ENCODE assay signal across 15 cellular contexts in the genomic region with DNA sequence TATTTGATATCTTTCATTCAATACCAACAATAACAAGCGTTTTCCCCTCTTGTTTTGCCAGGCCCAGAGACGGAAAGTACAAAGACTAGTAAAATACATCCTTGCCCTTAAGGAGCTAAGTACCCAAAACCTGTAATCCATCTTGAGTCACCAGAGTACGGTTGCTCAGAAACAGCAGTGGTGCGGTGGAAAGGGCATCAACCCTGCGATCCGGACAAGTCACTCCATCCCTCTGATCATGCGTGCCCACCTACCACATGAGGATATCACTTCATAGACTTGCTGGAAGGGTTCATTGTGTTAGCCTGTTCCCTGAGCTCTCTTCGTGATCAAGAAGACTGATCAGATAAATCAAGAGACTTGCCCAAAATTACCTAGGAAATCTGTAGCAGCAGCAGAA. TPM values are rescaled to one million over a fixed set of nuclear protein-coding genes. Genes with fewer than 3 reads are reported as not detected.
DNase-seq lines count a peak whose midpoint lies in the region; ATAC-seq and TF ChIP-seq lines count a peak whose summit lies in the region.
"Had no signal": no experiment of that assay in that cellular context is flagged by ENCODE, and none has a peak within 500 bp of the region (broad histone marks: within the 10 kb centered on the region; RNA-seq: fewer than 3 reads in every experiment).

No MANE protein-coding gene starts in this region.

- peaks cover 7% of the 10 kb centered on the region for H3K4me1 ChIP-seq in BE2C

- no peaks in the 10 kb centered on the region for H3K27me3 Mint-ChIP-seq in CD4-positive, alpha-beta T cell
- no peaks in the 10 kb centered on the region for H3K27me3 Mint-ChIP-seq in HFFc6 (ENCODE audit: insufficient read depth)
- no peaks in the 10 kb centered on the region for H3K27me3 Mint-ChIP-seq in activated T-helper 1 cell treated with anti-CD3 and anti-CD28 coated beads, Interleukin-12 subunit alpha, Interleukin-12 subunit beta, Interleukin-2, Interleukin-4 antibody, amounts not matched to agents 30 ng/mL and 10 ng/mL and 1 ng/mL, durations not matched to agents 14 hours and 24 hours and 36 hours (ENCODE audit: insufficient read depth)
- H3K27me3 Mint-ChIP-seq in natural killer cell (ENCODE audit: low read depth in 2 of 2) = no peaks in the 10 kb centered on the region

- no peak for ATAC-seq in CD4-positive, alpha-beta T cell (ENCODE audit: poor library complexity)
- ATAC-seq in natural killer cell (no peak), GM18519 (IDR thresholded peaks at IDR 0.05; ENCODE audit: low FRiP score, unreplicated experiment) (no peak), omental fat pad (ENCODE audit: low FRiP score) (no peak), GM21423 (IDR thresholded peaks at IDR 0.05; ENCODE audit: unreplicated experiment) (no peak)
- ATAC-seq: left colon, Panc1 had no signal

- no peak for DNase-seq in CD4-positive, alpha-beta T cell
- DNase-seq in HFFc6 = no peak
- no peak for DNase-seq in activated T-helper 1 cell treated with anti-CD3 and anti-CD28 coated beads, Interleukin-12 subunit alpha, Interleukin-12 subunit beta, Interleukin-2, Interleukin-4 antibody, amounts not matched to agents 30 ng/mL and 10 ng/mL and 1 ng/mL, durations not matched to agents 14 hours and 24 hours and 36 hours (ENCODE audit: low spot score)
- DNase-seq in natural killer cell = no peak
- DNase-seq in omental fat pad (ENCODE audit: low spot score) = no peak
- DNase-seq in BE2C = no peak
- DNase-seq: activated effector memory CD4-positive, alpha-beta T cell treated with Interleukin-2 at 50 U/mL for 16 hours; DMS153; foreskin melanocyte; left colon; NCI-H2029; tibial artery had no signal

- POLR2A ChIA-PET in CD4-positive, alpha-beta T cell (lab: Charles Lee) = interaction anchor here (0.8 to 2.2 kb wide), 2 partner anchors 9 to 20 kb away, joined by 3 to 11 read pairs; a partner anchor contains a TSS

- no peak for TF ChIP-seq CTCF in CD4-positive, alpha-beta T cell (IDR thresholded peaks at IDR 0.05)
- TF ChIP-seq CTCF in HFFc6 (IDR thresholded peaks at IDR 0.05) (no peak), natural killer cell (IDR thresholded peaks at IDR 0.05) (no peak), omental fat pad (IDR thresholded peaks at IDR 0.05) (no peak), BE2C (IDR thresholded peaks at IDR 0.05; ENCODE audit: low read depth, low read length) (no peak)

- H3K4me3 Mint-ChIP-seq in CD4-positive, alpha-beta T cell = peak overlapping the region; percentile 98
- peak overlapping the region; percentile 93 for H3K4me3 Mint-ChIP-seq in HFFc6
- H3K4me3 Mint-ChIP-seq in activated T-helper 1 cell treated with anti-CD3 and anti-CD28 coated beads, Interleukin-12 subunit alpha, Interleukin-12 subunit beta, Interleukin-2, Interleukin-4 antibody, amounts not matched to agents 30 ng/mL and 10 ng/mL and 1 ng/mL, durations not matched to agents 14 hours and 24 hours and 36 hours = peak overlapping the region; percentile 99
- H3K4me3 Mint-ChIP-seq in natural killer cell = peak overlapping the region; percentile 75

- no peaks in the 10 kb centered on the region for H3K27me3 ChIP-seq in CD4-positive, alpha-beta T cell (ENCODE audit: control insufficient read depth, insufficient read depth, low read length)
- no peaks in the 10 kb centered on the region for H3K27me3 ChIP-seq in BE2C
- H3K27me3 ChIP-seq: tibial artery had no signal

- no peak overlapping the region for H3K27ac ChIP-seq in CD4-positive, alpha-beta T cell (ENCODE audit: low read depth, low read length)
- H3K27ac ChIP-seq: tibial artery had no signal

- no peaks in the 10 kb centered on the region for H3K9me3 ChIP-seq in CD4-positive, alpha-beta T cell (ENCODE audit: control insufficient read depth, low read length)
- H3K9me3 ChIP-seq in BE2C = no peaks in the 10 kb centered on the region
- H3K9me3 ChIP-seq: tibial artery had no signal

- H3K36me3 ChIP-seq in BE2C = peaks cover 35% of the 10 kb centered on the region

- no peak overlapping the region for H3K4me3 ChIP-seq in BE2C (ENCODE audit: low read depth, low read length)

- intact Hi-C loops in CD4-positive, alpha-beta T cell (cut with DNase I, micrococcal nuclease) = loop anchor here (2.0 to 5.0 kb wide), 2 partner anchors 34 to 53 kb away; no protein-coding TSS in a partner anchor
- intact Hi-C loops in activated T-helper 1 cell treated with anti-CD3 and anti-CD28 coated beads, Interleukin-12 subunit alpha, Interleukin-12 subunit beta, Interleukin-2, Interleukin-4 antibody, amounts not matched to agents 30 ng/mL and 10 ng/mL and 1 ng/mL, durations not matched to agents 14 hours and 24 hours and 36 hours (cut with micrococcal nuclease) = no loop called here
- intact Hi-C loops in natural killer cell (cut with micrococcal nuclease) = loop anchor here (5.0 kb wide), 2 partner anchors 34 to 139 kb away; no protein-coding TSS in a partner anchor

- H3K9me3 Mint-ChIP-seq in CD4-positive, alpha-beta T cell = no peaks in the 10 kb centered on the region
- H3K9me3 Mint-ChIP-seq in HFFc6 (no peaks in the 10 kb centered on the region), natural killer cell (no peaks in the 10 kb centered on the region)
- H3K9me3 Mint-ChIP-seq in activated T-helper 1 cell treated with anti-CD3 and anti-CD28 coated beads, Interleukin-12 subunit alpha, Interleukin-12 subunit beta, Interleukin-2, Interleukin-4 antibody, amounts not matched to agents 30 ng/mL and 10 ng/mL and 1 ng/mL, durations not matched to agents 14 hours and 24 hours and 36 hours = no peaks in the 10 kb centered on the region

- H3K36me3 Mint-ChIP-seq in CD4-positive, alpha-beta T cell (ENCODE audit: low read depth) = peaks cover 39% of the 10 kb centered on the region
- H3K36me3 Mint-ChIP-seq in HFFc6 (ENCODE audit: low read depth) (peaks cover 38% of the 10 kb centered on the region), natural killer cell (peaks cover 8% of the 10 kb centered on the region)
- peaks cover 57% of the 10 kb centered on the region for H3K36me3 Mint-ChIP-seq in activated T-helper 1 cell treated with anti-CD3 and anti-CD28 coated beads, Interleukin-12 subunit alpha, Interleukin-12 subunit beta, Interleukin-2, Interleukin-4 antibody, amounts not matched to agents 30 ng/mL and 10 ng/mL and 1 ng/mL, durations not matched to agents 14 hours and 24 hours and 36 hours (ENCODE audit: low read depth)

- H3K4me1 Mint-ChIP-seq in CD4-positive, alpha-beta T cell (ENCODE audit: low read depth) = peaks cover 56% of the 10 kb centered on the region
- peaks cover 63% of the 10 kb centered on the region for H3K4me1 Mint-ChIP-seq in HFFc6 (ENCODE audit: low read depth)
- H3K4me1 Mint-ChIP-seq in activated T-helper 1 cell treated with anti-CD3 and anti-CD28 coated beads, Interleukin-12 subunit alpha, Interleukin-12 subunit beta, Interleukin-2, Interleukin-4 antibody, amounts not matched to agents 30 ng/mL and 10 ng/mL and 1 ng/mL, durations not matched to agents 14 hours and 24 hours and 36 hours (ENCODE audit: low read depth) = peaks cover 72% of the 10 kb centered on the region
- H3K4me1 Mint-ChIP-seq in natural killer cell = peaks cover 35 to 39% of the 10 kb centered on the region in 2 donors

- peak overlapping the region; percentile 81 for H3K27ac Mint-ChIP-seq in CD4-positive, alpha-beta T cell
- H3K27ac Mint-ChIP-seq in HFFc6 = peak overlapping the region; percentile 90; the same call in 1 of the 2 replicates
- no peak overlapping the region for H3K27ac Mint-ChIP-seq in activated T-helper 1 cell treated with anti-CD3 and anti-CD28 coated beads, Interleukin-12 subunit alpha, Interleukin-12 subunit beta, Interleukin-2, Interleukin-4 antibody, amounts not matched to agents 30 ng/mL and 10 ng/mL and 1 ng/mL, durations not matched to agents 14 hours and 24 hours and 36 hours
- H3K27ac Mint-ChIP-seq in natural killer cell = peak overlapping the region; percentile 82 to 88

- CTCF ChIA-PET in CD4-positive, alpha-beta T cell (lab: Charles Lee) = interaction anchor here (0.6 to 2.4 kb wide), 7 partner anchors 9 to 1011 kb away, joined by 3 to 12 read pairs (median 3); no protein-coding TSS in a partner anchor

RNA-seq across cellular contexts. Expression of a gene that starts 1.9 kb away (rescaled TPM):
- total RNA-seq in CD4-positive, alpha-beta T cell = 1 to 10 TPM; 5.6 to 5.9 TPM
- 10 to 100 TPM; 88.5 to 96.5 (median 93.0) TPM for total RNA-seq in HFFc6 (2021; fragmentation: NEBNext Ultra II Directional; extraction: Animal tissue kit (Norgen Biotek cat#: 25700))
- 53.0 and 55.4 TPM in 2 replicates for total RNA-seq in activated T-helper 1 cell treated with anti-CD3 and anti-CD28 coated beads, Interleukin-12 subunit alpha, Interleukin-12 subunit beta, Interleukin-2, Interleukin-4 antibody, amounts not matched to agents 30 ng/mL and 10 ng/mL and 1 ng/mL, durations not matched to agents 14 hours and 24 hours and 36 hours
- 1 to 10 TPM; 8.5 to 9.2 (median 8.8) TPM for total RNA-seq in natural killer cell
- total RNA-seq in omental fat pad = 10 to 100 TPM in 3 of 4 donors, 1 to 10 TPM in 1; 9.1 to 23.9 (median 12.1) TPM
- 48.2 TPM for polyA plus RNA-seq in BE2C (2012; ENCODE audit: insufficient read depth, insufficient read length, low read depth)

RNA-seq across cellular contexts. Expression of a gene that starts 8.0 kb away (rescaled TPM):
- 100 to 1,000 TPM; 265 to 277 TPM for total RNA-seq in CD4-positive, alpha-beta T cell
- 10 to 100 TPM; 34.3 to 46.6 (median 36.6) TPM for total RNA-seq in HFFc6 (2021; fragmentation: NEBNext Ultra II Directional; extraction: Animal tissue kit (Norgen Biotek cat#: 25700))
- total RNA-seq in activated T-helper 1 cell treated with anti-CD3 and anti-CD28 coated beads, Interleukin-12 subunit alpha, Interleukin-12 subunit beta, Interleukin-2, Interleukin-4 antibody, amounts not matched to agents 30 ng/mL and 10 ng/mL and 1 ng/mL, durations not matched to agents 14 hours and 24 hours and 36 hours = 149 and 155 TPM in 2 replicates
- total RNA-seq in natural killer cell (100 to 1,000 TPM; 351 to 394 (median 366) TPM), omental fat pad (10 to 100 TPM; 26.4 to 51.9 (median 38.6) TPM)
- polyA plus RNA-seq in BE2C (2012; ENCODE audit: insufficient read depth, insufficient read length, low read depth) = 12.8 TPM

RNA-seq across cellular contexts. Expression of a gene that starts 48.4 kb away (rescaled TPM):
- total RNA-seq in CD4-positive, alpha-beta T cell = 10 to 100 TPM; 22.8 to 27.5 TPM
- total RNA-seq in HFFc6 (2021; fragmentation: NEBNext Ultra II Directional; extraction: Animal tissue kit (Norgen Biotek cat#: 25700)) = 10 to 100 TPM; 14.4 to 22.4 (median 16.6) TPM
- total RNA-seq in activated T-helper 1 cell treated with anti-CD3 and anti-CD28 coated beads, Interleukin-12 subunit alpha, Interleukin-12 subunit beta, Interleukin-2, Interleukin-4 antibody, amounts not matched to agents 30 ng/mL and 10 ng/mL and 1 ng/mL, durations not matched to agents 14 hours and 24 hours and 36 hours = 101 and 106 TPM in 2 replicates
- total RNA-seq in natural killer cell (10 to 100 TPM; 31.7 to 64.9 (median 48.1) TPM), omental fat pad (10 to 100 TPM in 2 of 4 donors, 1 to 10 TPM in 2; 5.1 to 17.1 (median 10.3) TPM)
- 17.0 TPM for polyA plus RNA-seq in BE2C (2012; ENCODE audit: insufficient read depth, insufficient read length, low read depth)
